In the genomic region with DNA sequence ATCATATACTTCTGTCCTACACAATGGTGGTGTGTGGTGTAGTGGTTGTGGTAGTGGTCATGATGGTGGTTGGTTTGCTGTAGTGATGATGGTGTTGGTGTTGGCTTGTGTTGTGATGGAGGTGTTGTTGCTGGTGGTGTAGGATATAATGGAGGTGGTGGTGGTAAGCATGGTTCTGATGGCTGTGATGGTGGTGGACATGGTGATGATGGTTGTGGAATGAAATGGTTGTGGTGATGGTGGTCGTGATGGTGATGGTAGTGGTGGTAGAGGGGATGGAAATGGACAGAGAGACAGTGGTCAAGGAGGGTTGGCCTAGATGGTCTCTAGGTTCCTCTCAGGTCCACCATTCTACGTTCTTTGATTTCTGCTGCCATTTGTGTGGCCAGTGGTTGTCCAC, we compare ENCODE assay signal across 23 cellular contexts. TPM values are rescaled to one million over a fixed set of nuclear protein-coding genes. Genes with fewer than 3 reads are reported as not detected.
"Had no signal": no experiment of that assay in that cellular context is flagged by ENCODE, and none has a peak within 500 bp of the region (broad histone marks: within the 10 kb centered on the region; RNA-seq: fewer than 3 reads in every experiment).

No MANE protein-coding gene starts in this region.

- H3K27ac ChIP-seq: SJSA1, SK-N-MC had no signal

- H3K4me3 ChIP-seq: SJSA1, SK-N-MC had no signal

- H3K9me3 ChIP-seq: SJSA1 had no signal

- FAIRE-seq: RCC 7860 had no signal

- H3K4me1 ChIP-seq: SJSA1 had no signal

- DNase-seq: KBM-7, MV-4-11, NCI-H1048, NCI-H1105, NCI-H1417, NCI-H146, NCI-H1694 treated with DMSO at 0.1 percent for 48 hours, NCI-H1930, NCI-H2081, NCI-H2107, NCI-H226, NCI-H446, NCI-H510A, NCI-H524 treated with DMSO at 0.1 percent for 48 hours, NCI-H69, NCI-H774, Right ventricle myocardium superior, RPMI8226, SIG-M5 had no signal

- H3K36me3 ChIP-seq: SJSA1 had no signal

RNA-seq across cellular contexts. Expression of a gene that starts 44.7 kb away (rescaled TPM):
- total RNA-seq: LHCN-M2 had no signal
